In the genomic region with DNA sequence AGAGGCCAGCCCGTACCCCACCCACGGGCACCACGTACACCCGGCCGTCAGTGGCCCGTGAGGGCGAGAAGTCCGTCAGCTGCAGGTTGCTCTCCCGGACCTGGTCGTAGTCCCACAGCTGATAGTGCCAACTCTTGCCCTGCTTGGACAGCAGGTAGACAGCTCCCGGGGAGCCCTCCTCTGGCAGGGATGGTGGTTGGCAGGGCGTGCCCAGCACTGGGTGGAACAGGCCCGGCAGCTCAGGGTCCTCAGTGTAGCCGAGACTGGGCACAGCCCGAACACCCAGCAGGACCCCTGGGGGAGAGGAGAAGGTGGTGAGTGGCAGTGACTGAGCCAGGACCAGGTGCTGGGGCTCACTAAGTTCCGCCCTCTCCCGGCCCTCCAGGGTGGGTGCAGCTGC, we compare ENCODE assay signal across 2 cellular contexts.
TF ChIP-seq lines count a peak whose summit lies in the region.

No MANE protein-coding gene starts in this region.

TF ChIP-seq in IMR-90, 13 proteins besides CTCF, POLR2A, EP300 and RAD21:
- TF ChIP-seq MXI1 (IDR thresholded peaks at IDR 0.05; ENCODE audit: borderline replicate concordance, low read depth, low read length) (no peak), MAFK (IDR thresholded peaks at IDR 0.05; ENCODE audit: low read depth, low read length) (no peak), CEBPB (IDR thresholded peaks at IDR 0.05; ENCODE audit: low read depth, low read length) (no peak), FOS (IDR thresholded peaks at IDR 0.05; ENCODE audit: low read depth, low read length) (no peak), USF2 (IDR thresholded peaks at IDR 0.05; ENCODE audit: low read depth, low read length) (no peak), NFE2L2 (IDR thresholded peaks at IDR 0.05; ENCODE audit: low read depth, low read length) (no peak), ELK1 (IDR thresholded peaks at IDR 0.05; ENCODE audit: borderline replicate concordance, low read depth, low read length) (no peak), CHD1 (IDR thresholded peaks at IDR 0.05; ENCODE audit: low read depth, low read length) (no peak), SMC3 (IDR thresholded peaks at IDR 0.05; ENCODE audit: low read depth, low read length) (no peak), BHLHE40 (IDR thresholded peaks at IDR 0.05; ENCODE audit: low read depth, low read length) (no peak), RCOR1 (IDR thresholded peaks at IDR 0.05; ENCODE audit: insufficient replicate concordance, low read length) (no peak), RFX5 (IDR thresholded peaks at IDR 0.05; ENCODE audit: low read depth, low read length) (no peak), MAZ (IDR thresholded peaks at IDR 0.05; ENCODE audit: borderline replicate concordance, low read depth, low read length) (no peak)

TF ChIP-seq in WTC11, 78 proteins besides CTCF, POLR2A, EP300 and RAD21:
- TF ChIP-seq ZNF416 (CRISPR knock-in tag; IDR thresholded peaks at IDR 0.05) = no peak
- TF ChIP-seq, protein P1, sequence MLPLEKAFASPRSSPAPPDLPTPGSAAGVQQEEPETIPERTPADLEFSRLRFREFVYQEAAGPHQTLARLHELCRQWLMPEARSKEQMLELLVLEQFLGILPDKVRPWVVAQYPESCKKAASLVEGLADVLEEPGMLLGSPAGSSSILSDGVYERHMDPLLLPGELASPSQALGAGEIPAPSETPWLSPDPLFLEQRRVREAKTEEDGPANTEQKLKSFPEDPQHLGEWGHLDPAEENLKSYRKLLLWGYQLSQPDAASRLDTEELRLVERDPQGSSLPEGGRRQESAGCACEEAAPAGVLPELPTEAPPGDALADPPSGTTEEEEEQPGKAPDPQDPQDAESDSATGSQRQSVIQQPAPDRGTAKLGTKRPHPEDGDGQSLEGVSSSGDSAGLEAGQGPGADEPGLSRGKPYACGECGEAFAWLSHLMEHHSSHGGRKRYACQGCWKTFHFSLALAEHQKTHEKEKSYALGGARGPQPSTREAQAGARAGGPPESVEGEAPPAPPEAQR (CRISPR knock-in tag; IDR thresholded peaks at IDR 0.05) = no peak
- no peak for TF ChIP-seq JAZF1 (CRISPR knock-in tag; IDR thresholded peaks at IDR 0.05)
- no peak for TF ChIP-seq HMGA2 (CRISPR knock-in tag; IDR thresholded peaks at IDR 0.05)
- TF ChIP-seq RORB (CRISPR knock-in tag; IDR thresholded peaks at IDR 0.05) = no peak
